16 cellular contexts compared by ENCODE assay signal in the genomic region with DNA sequence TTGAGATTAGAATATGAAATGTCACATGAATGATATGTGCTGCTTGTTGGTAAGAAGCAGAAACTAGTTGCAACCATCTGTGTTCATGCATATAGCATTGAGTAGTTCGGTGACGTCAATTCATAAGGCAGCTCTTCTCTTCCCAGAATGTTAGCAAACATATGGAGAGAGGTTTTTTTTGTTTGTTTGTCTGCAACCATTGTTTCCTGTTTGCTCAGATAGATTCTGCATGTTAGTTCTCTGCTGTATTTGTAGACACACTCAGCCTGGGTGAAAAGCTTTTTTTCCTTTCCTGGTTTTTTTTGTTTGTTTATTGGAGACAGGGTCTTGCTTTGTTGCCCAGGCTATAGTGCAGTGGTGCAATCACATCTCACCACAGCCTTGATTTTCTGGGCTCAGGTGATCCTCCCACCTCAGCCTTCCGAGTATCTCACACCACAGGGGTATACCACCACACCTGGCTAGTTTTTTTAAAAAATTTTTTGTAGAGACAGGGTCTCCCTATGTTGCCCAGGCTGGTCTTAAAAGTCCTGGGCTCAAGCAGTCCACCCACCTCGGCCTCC.
"Had no signal": no experiment of that assay in that cellular context is flagged by ENCODE, and none has a peak within 500 bp of the region (broad histone marks: within the 10 kb centered on the region; RNA-seq: fewer than 3 reads in every experiment).

No MANE protein-coding gene starts in this region.

- H3K4me1 Mint-ChIP-seq: WTC11 had no signal

- DNase-seq: activated CD4-positive, alpha-beta T cell treated with anti-CD3 and anti-CD28 coated beads, Interleukin-2, amount 50 U/mL, for 1 hour; activated effector memory CD4-positive, alpha-beta T cell treated with Interleukin-2 at 50 U/mL for 16 hours; activated naive CD4-positive, alpha-beta T cell treated with anti-CD3 and anti-CD28 coated beads, Interleukin-2, amount 50 U/mL, for 16 hours; islet precursor cell; mammary epithelial cell; naive thymus-derived CD8-positive, alpha-beta T cell; stimulated activated CD4-positive, alpha-beta T cell treated with anti-CD3 and anti-CD28 coated beads, Interleukin-2, amount 100 ng/mL, for 48 hours; stimulated activated naive CD4-positive, alpha-beta T cell; transverse colon had no signal

- H3K27me3 Mint-ChIP-seq: naive thymus-derived CD8-positive, alpha-beta T cell had no signal

- H3K27ac ChIP-seq: esophagus muscularis mucosa, hepatocyte, parathyroid adenoma, transverse colon, vagina had no signal

- H3K27me3 ChIP-seq: esophagus muscularis mucosa, hepatocyte, transverse colon, vagina had no signal

- H3K27ac Mint-ChIP-seq: T-helper 1 cell treated with Interleukin-12 subunit alpha and Interleukin-12 subunit beta and Interleukin-4 antibody, amounts not matched to agents 30 μg/mL and 1 μg/mL, for 36 hours; WTC11 had no signal

- H3K4me3 Mint-ChIP-seq: naive thymus-derived CD8-positive, alpha-beta T cell; T-helper 1 cell treated with Interleukin-12 subunit alpha and Interleukin-12 subunit beta and Interleukin-4 antibody, amounts not matched to agents 30 μg/mL and 1 μg/mL, for 36 hours; WTC11 had no signal

- H3K4me3 ChIP-seq: esophagus muscularis mucosa, hepatocyte, transverse colon, vagina had no signal

- ATAC-seq: left lobe of liver; naive thymus-derived CD8-positive, alpha-beta T cell; WTC11 had no signal

- H3K9me3 ChIP-seq: esophagus muscularis mucosa, transverse colon, vagina had no signal

- H3K9me3 Mint-ChIP-seq: naive thymus-derived CD8-positive, alpha-beta T cell; T-helper 1 cell treated with Interleukin-12 subunit alpha and Interleukin-12 subunit beta and Interleukin-4 antibody, amounts not matched to agents 30 μg/mL and 1 μg/mL, for 36 hours; WTC11 had no signal
